Comparison of ENCODE assay signal across 15 cellular contexts in genomic region chr4:33696066-33696465, GRCh38.
DNase-seq lines count a peak whose midpoint lies in the region; ATAC-seq and TF ChIP-seq lines count a peak whose summit lies in the region.
"Had no signal": no experiment of that assay in that cellular context is flagged by ENCODE, and none has a peak within 500 bp of the region (broad histone marks: within the 10 kb centered on the region; RNA-seq: fewer than 3 reads in every experiment).

No MANE protein-coding gene starts in this region.

- no peak for TF ChIP-seq POLR2A in body of pancreas (IDR thresholded peaks at IDR 0.05)

- H3K27ac ChIP-seq in fibroblast of lung (ENCODE audit: insufficient read depth, low read length) (no peak overlapping the region), body of pancreas (no peak overlapping the region)
- H3K27ac ChIP-seq: Peyer's patch had no signal

- intact Hi-C loops in body of pancreas (cut with DNase I) = no loop called here

- H3K4me3 ChIP-seq in adipocyte (ENCODE audit: low read length) = no peak overlapping the region
- H3K4me3 ChIP-seq in fibroblast of lung (replicated peaks in 1 of 4; ENCODE audit: control extremely low read depth in 1 of 4, insufficient read depth in 1 of 4, low read depth in 3 of 4, low read length in 4 of 4) = no peak overlapping the region
- no peak overlapping the region for H3K4me3 ChIP-seq in body of pancreas
- H3K4me3 ChIP-seq: Peyer's patch had no signal

- H3K9me3 Mint-ChIP-seq in mesothelial cell of epicardium = peaks cover 30% of the 10 kb centered on the region

- no peaks in the 10 kb centered on the region for H3K4me1 ChIP-seq in adipocyte (ENCODE audit: control insufficient read depth, insufficient read depth, low read length)
- no peaks in the 10 kb centered on the region for H3K4me1 ChIP-seq in fibroblast of lung (ENCODE audit: control insufficient read depth, extremely low read depth, insufficient read depth, low read length)
- no peaks in the 10 kb centered on the region for H3K4me1 ChIP-seq in body of pancreas
- H3K4me1 ChIP-seq: Peyer's patch had no signal

- no peak for TF ChIP-seq CTCF in fibroblast of lung (conservative IDR thresholded peaks at IDR 0.05 in 1 of 2, IDR thresholded peaks at IDR 0.05 in 1 of 2; ENCODE audit: low read depth in 1 of 2, low read length in 2 of 2)
- no peak for TF ChIP-seq CTCF in mesothelial cell of epicardium (IDR thresholded peaks at IDR 0.05; ENCODE audit: unreplicated experiment)
- no peak for TF ChIP-seq CTCF in body of pancreas (IDR thresholded peaks at IDR 0.05)

- no peaks in the 10 kb centered on the region for H3K27me3 Mint-ChIP-seq in mesothelial cell of epicardium (ENCODE audit: low read depth)
- H3K27me3 Mint-ChIP-seq: CD8-positive, alpha-beta memory T cell had no signal

- no peaks in the 10 kb centered on the region for H3K79me2 ChIP-seq in fibroblast of lung (ENCODE audit: control insufficient read depth, insufficient read depth, low read length)

- H3K9me3 ChIP-seq in adipocyte (ENCODE audit: control insufficient read depth, low read length) = peaks cover 5% of the 10 kb centered on the region
- H3K9me3 ChIP-seq in fibroblast of lung (ENCODE audit: control insufficient read depth, insufficient read depth, low read depth, low read length) = no peaks in the 10 kb centered on the region
- H3K9me3 ChIP-seq in body of pancreas = no peaks in the 10 kb centered on the region
- H3K9me3 ChIP-seq: Peyer's patch had no signal

- no peak overlapping the region for H3K4me2 ChIP-seq in fibroblast of lung (ENCODE audit: extremely low read depth, insufficient read depth, low read length)

- H3K4me3 Mint-ChIP-seq in mesothelial cell of epicardium = no peak overlapping the region
- H3K4me3 Mint-ChIP-seq: CD8-positive, alpha-beta memory T cell had no signal

- peaks cover 13% of the 10 kb centered on the region for H3K4me1 Mint-ChIP-seq in mesothelial cell of epicardium
- H3K4me1 Mint-ChIP-seq: CD8-positive, alpha-beta memory T cell had no signal

- H3K9ac ChIP-seq in adipocyte (ENCODE audit: low read length) (no peak overlapping the region), fibroblast of lung (ENCODE audit: insufficient read depth, low read length) (no peak overlapping the region)

- H4K20me1 ChIP-seq in fibroblast of lung (ENCODE audit: control insufficient read depth, extremely low read depth, insufficient read depth, low read length) = no peaks in the 10 kb centered on the region

- H2AFZ ChIP-seq in fibroblast of lung (ENCODE audit: low read length) = no peak overlapping the region

- DNase-seq in LHCN-M2 (ENCODE audit: low read depth) (peak; percentile 7), adipocyte (ENCODE audit: low read depth) (peak; percentile 70), fibroblast of lung (ENCODE audit: low read depth in 2 of 2) (peak; percentile 2 to 31), mesothelial cell of epicardium (ENCODE audit: low spot score in 2 of 2, unreplicated experiment in 2 of 2) (no peak), body of pancreas (no peak), T-helper 9 cell (no peak), NCI-H774 (lab: John Stamatoyannopoulos, UW) (no peak)
- DNase-seq: CD8-positive, alpha-beta memory T cell; NCI-H1105; NCI-H187; NCI-H446 treated with DMSO at 0.1 percent for 48 hours; NCI-H82; Peyer's patch; SHP77 had no signal

- no peak for ATAC-seq in body of pancreas
- ATAC-seq: HCT116 had no signal

- peak overlapping the region; percentile 44 for H3K27ac Mint-ChIP-seq in mesothelial cell of epicardium
- H3K27ac Mint-ChIP-seq: CD8-positive, alpha-beta memory T cell had no signal

- H3K36me3 ChIP-seq in adipocyte (ENCODE audit: control insufficient read depth, insufficient read depth, low read length, severe bottlenecking) = no peaks in the 10 kb centered on the region
- no peaks in the 10 kb centered on the region for H3K36me3 ChIP-seq in fibroblast of lung (ENCODE audit: control insufficient read depth, insufficient read depth, low read length)
- no peaks in the 10 kb centered on the region for H3K36me3 ChIP-seq in body of pancreas (replicated peaks in 1 of 2; ENCODE audit: insufficient read depth in 1 of 2, low read depth in 2 of 2)
- H3K36me3 ChIP-seq: Peyer's patch had no signal

- no peaks in the 10 kb centered on the region for H3K27me3 ChIP-seq in adipocyte (replicated peaks; ENCODE audit: control insufficient read depth, insufficient read depth, low read length)
- no peaks in the 10 kb centered on the region for H3K27me3 ChIP-seq in fibroblast of lung (ENCODE audit: control insufficient read depth, insufficient read depth, low read length)
- no peaks in the 10 kb centered on the region for H3K27me3 ChIP-seq in body of pancreas
- H3K27me3 ChIP-seq: Peyer's patch had no signal

- H3K36me3 Mint-ChIP-seq in mesothelial cell of epicardium = peaks cover 5% of the 10 kb centered on the region
- H3K36me3 Mint-ChIP-seq: CD8-positive, alpha-beta memory T cell had no signal

Comparison
In these comparisons a context has a peak if more than half of its experiments do, and no peak if none do; other contexts are left out.
1. DNase-seq: peak in LHCN-M2 (single experiment), adipocyte (single experiment) and fibroblast of lung (2 of 2); none in mesothelial cell of epicardium (0 of 2), body of pancreas (0 of 4), T-helper 9 cell (single experiment) and NCI-H774 (single experiment).